In genomic region chr3:58434511-58434910, GRCh38 we compare ENCODE assay signal across 10 cellular contexts. TPM values are rescaled to one million over a fixed set of nuclear protein-coding genes. Genes with fewer than 3 reads are reported as not detected.
A peak's percentile ranks its signal among the peaks of the same experiment; 100 is the strongest.
DNase-seq lines count a peak whose midpoint lies in the region; ATAC-seq and TF ChIP-seq lines count a peak whose summit lies in the region.
"Had no signal": no experiment of that assay in that cellular context is flagged by ENCODE, and none has a peak within 500 bp of the region (broad histone marks: within the 10 kb centered on the region; RNA-seq: fewer than 3 reads in every experiment).

No MANE protein-coding gene starts in this region.

- H3K79me2 ChIP-seq in GM23338 (replicated peaks; ENCODE audit: insufficient read depth) (peaks cover 29% of the 10 kb centered on the region), SU-DHL-6 (ENCODE audit: insufficient read depth, low read length) (peaks cover 7% of the 10 kb centered on the region)

- H3K4me3 Mint-ChIP-seq in GM23338 (peak overlapping the region; percentile 90), glutamatergic neuron (ENCODE audit: unreplicated experiment) (peak overlapping the region; percentile 74)

- H3K36me3 Mint-ChIP-seq in GM23338 (ENCODE audit: low read depth) = peaks cover 31% of the 10 kb centered on the region
- no peaks in the 10 kb centered on the region for H3K36me3 Mint-ChIP-seq in glutamatergic neuron (ENCODE audit: unreplicated experiment)

- peaks cover 39% of the 10 kb centered on the region for H3K4me1 Mint-ChIP-seq in GM23338
- H3K4me1 Mint-ChIP-seq in glutamatergic neuron (ENCODE audit: low read depth, unreplicated experiment) = peaks cover 8% of the 10 kb centered on the region

- DNase-seq in GM23338 (ENCODE audit: low spot score) (peak; percentile 37), glutamatergic neuron (no peak), gastrocnemius medialis (no peak), cerebellum (ENCODE audit: low spot score) (no peak), anterior cingulate cortex (lab: John Stamatoyannopoulos, UW) (no peak)
- no peak for DNase-seq in effector CD8-positive, alpha-beta T cell (lab: John Stamatoyannopoulos, UW)
- DNase-seq: activated CD8-positive, alpha-beta memory T cell treated with anti-CD3 and anti-CD28 coated beads, Interleukin-2, amount 10 ng/mL, durations not matched to agents 7 days and 5 days; occipital lobe had no signal

- intact Hi-C loops in gastrocnemius medialis (cut with DNase I; ENCODE audit: low total_unique reads) = loop anchor here (1.0 to 5.0 kb wide), 3 partner anchors 29 to 197 kb away; partner anchors contain the start of genes ABHD6, HTD2 and RPP14

- H4K20me1 ChIP-seq in GM23338 (replicated peaks; ENCODE audit: insufficient read depth) = peaks cover 3% of the 10 kb centered on the region; the same call in 1 of the 2 replicates
- no peaks in the 10 kb centered on the region for H4K20me1 ChIP-seq in SU-DHL-6 (ENCODE audit: low read depth, low read length)

- H3F3A ChIP-seq in GM23338 (replicated peaks; ENCODE audit: low read depth) (peaks cover 6% of the 10 kb centered on the region; the same call in 1 of the 2 replicates), SU-DHL-6 (ENCODE audit: insufficient read depth) (peaks cover 11% of the 10 kb centered on the region; the same call in 1 of the 2 replicates)

- peak overlapping the region; percentile 67; the same call in 1 of the 2 replicates for H3K9ac ChIP-seq in SU-DHL-6 (ENCODE audit: low read length)

- H3K4me1 ChIP-seq in GM23338 (ENCODE audit: insufficient read depth) (peaks cover 36% of the 10 kb centered on the region), gastrocnemius medialis (peaks cover 20 to 23% of the 10 kb centered on the region in 2 donors)

- H3K4me2 ChIP-seq in GM23338 = peak overlapping the region; percentile 75
- H3K4me2 ChIP-seq in SU-DHL-6 (ENCODE audit: low read depth, low read length, poor library complexity, severe bottlenecking) = peak overlapping the region; percentile 83

- H3K36me3 ChIP-seq in GM23338 (ENCODE audit: insufficient read depth) (peaks cover 28% of the 10 kb centered on the region), SU-DHL-6 (ENCODE audit: low read length) (peaks cover 9% of the 10 kb centered on the region; the same call in 1 of the 2 replicates), gastrocnemius medialis (peaks cover 0 to 27% of the 10 kb centered on the region in 2 donors)

- H3K27ac Mint-ChIP-seq in GM23338 (peak overlapping the region; percentile 94), glutamatergic neuron (ENCODE audit: unreplicated experiment) (no peak overlapping the region)

- H3K27me3 Mint-ChIP-seq in GM23338 (ENCODE audit: insufficient read depth, low read depth, poor library complexity) (peaks cover 12% of the 10 kb centered on the region), glutamatergic neuron (ENCODE audit: unreplicated experiment) (peaks cover 7% of the 10 kb centered on the region)

- H3K9me3 ChIP-seq in SU-DHL-6 (ENCODE audit: insufficient read depth, low read length) (no peaks in the 10 kb centered on the region), gastrocnemius medialis (no peaks in the 10 kb centered on the region)

- no peak for TF ChIP-seq POLR2A in gastrocnemius medialis (IDR thresholded peaks at IDR 0.05)

- peak; percentile 4 for ATAC-seq in GM23338
- ATAC-seq in gastrocnemius medialis = no peak
- ATAC-seq in GM18867 (IDR thresholded peaks at IDR 0.05; ENCODE audit: unreplicated experiment) = no peak

- H2AFZ ChIP-seq in GM23338 (no peak overlapping the region), SU-DHL-6 (ENCODE audit: low read depth, low read length, severe bottlenecking) (no peak overlapping the region)

- in situ Hi-C loops in gastrocnemius medialis (cut with MboI; ENCODE audit: low sequenced_read_pairs in 4 of 4) = no loop called here

- TF ChIP-seq CTCF in GM23338 (conservative IDR thresholded peaks at IDR 0.05; ENCODE audit: low read depth in 2 of 2) (no peak), SU-DHL-6 (IDR thresholded peaks at IDR 0.05; ENCODE audit: insufficient read depth, low read length, poor library complexity, severe bottlenecking) (no peak), glutamatergic neuron (IDR thresholded peaks at IDR 0.05; ENCODE audit: partially characterized antibody, unreplicated experiment) (no peak), gastrocnemius medialis (IDR thresholded peaks at IDR 0.05 in 4 of 5, conservative IDR thresholded peaks at IDR 0.05 in 1 of 5) (no peak)

- peaks cover 10% of the 10 kb centered on the region for H3K9me3 Mint-ChIP-seq in GM23338
- H3K9me3 Mint-ChIP-seq in glutamatergic neuron (ENCODE audit: unreplicated experiment) = peaks cover 7% of the 10 kb centered on the region

- H3K27me3 ChIP-seq in GM23338 (ENCODE audit: insufficient read depth) = no peaks in the 10 kb centered on the region
- no peaks in the 10 kb centered on the region for H3K27me3 ChIP-seq in SU-DHL-6 (ENCODE audit: low read length)
- H3K27me3 ChIP-seq in gastrocnemius medialis = no peaks in the 10 kb centered on the region

- H3K27ac ChIP-seq in GM23338 (ENCODE audit: low read depth) (peak overlapping the region; percentile 94), SU-DHL-6 (ENCODE audit: low read depth, low read length) (no peak overlapping the region), gastrocnemius medialis (peak overlapping the region; percentile 87 to 95 (median 90))

- H3K9me2 ChIP-seq in GM23338 (ENCODE audit: insufficient read depth) (peaks cover 5% of the 10 kb centered on the region; the same call in 1 of the 2 replicates), SU-DHL-6 (replicated peaks; ENCODE audit: insufficient read depth, low read length) (no peaks in the 10 kb centered on the region)

- peak overlapping the region; percentile 41 for H3K4me3 ChIP-seq in GM23338
- no peak overlapping the region for H3K4me3 ChIP-seq in SU-DHL-6 (ENCODE audit: insufficient read depth, low read length, poor library complexity, severe bottlenecking)
- peak overlapping the region in 1 of 4 donors; percentile 64 for H3K4me3 ChIP-seq in gastrocnemius medialis

TF ChIP-seq in GM23338, 12 proteins besides CTCF, POLR2A, EP300 and RAD21:
- no peak for TF ChIP-seq NANOG (IDR thresholded peaks at IDR 0.05; ENCODE audit: borderline replicate concordance)

RNA-seq across cellular contexts. Expression of gene PDHB, which starts 0.9 kb away (rescaled TPM):
- total RNA-seq in GM23338 (2014; rRNA removed; shearing (Covaris generic)) = 153 and 222 TPM in 2 replicates
- polyA plus RNA-seq in GM23338 (2016; fragmentation: Nextera tagmentation; extraction: Ambion mirVana) = 161 and 172 TPM in 2 replicates
- total RNA-seq in glutamatergic neuron (ENCODE audit: unreplicated experiment) (67.6 TPM), gastrocnemius medialis (100 to 1,000 TPM; 131 to 195 (median 169) TPM), cerebellum (44.9 TPM)

RNA-seq across cellular contexts. Expression of gene KCTD6, which starts 57.4 kb away (rescaled TPM):
- total RNA-seq in GM23338 (2014; rRNA removed; shearing (Covaris generic)) = 22.8 and 28.3 TPM in 2 replicates
- polyA plus RNA-seq in GM23338 (2016; fragmentation: Nextera tagmentation; extraction: Ambion mirVana) = 27.0 and 34.6 TPM in 2 replicates
- total RNA-seq in glutamatergic neuron (ENCODE audit: unreplicated experiment) (21.1 TPM), gastrocnemius medialis (1 to 10 TPM; 4.3 to 8.3 (median 5.8) TPM), cerebellum (33.2 TPM)
